29 cellular contexts compared by ENCODE assay signal in the genomic region with DNA sequence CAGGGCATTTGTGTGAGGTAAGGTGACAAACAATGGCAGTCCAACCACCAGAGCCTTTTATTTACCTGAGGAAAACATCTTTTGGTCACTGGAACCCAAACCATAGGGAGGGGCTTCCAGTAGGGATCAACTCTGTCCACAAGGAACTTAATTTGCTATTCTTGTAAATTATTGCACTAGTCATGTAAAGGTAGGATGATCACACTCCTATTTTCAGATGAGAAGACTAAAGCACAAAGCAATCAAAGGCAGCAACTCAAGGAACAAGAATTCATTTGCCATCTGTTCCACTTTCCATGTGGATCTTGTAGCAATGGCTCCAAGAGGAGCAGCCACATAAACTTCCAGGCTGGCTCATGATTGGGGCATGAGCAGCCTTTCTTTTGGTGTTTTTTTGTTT.
"Had no signal": no experiment of that assay in that cellular context is flagged by ENCODE, and none has a peak within 500 bp of the region (broad histone marks: within the 10 kb centered on the region; RNA-seq: fewer than 3 reads in every experiment).

No MANE protein-coding gene starts in this region.

- H3K4me1 ChIP-seq: adrenal gland, body of pancreas, esophagus muscularis mucosa, foreskin keratinocyte, gastroesophageal sphincter had no signal

- H3K9me3 ChIP-seq: body of pancreas, esophagus muscularis mucosa, gastroesophageal sphincter had no signal

- H3K27ac ChIP-seq: adrenal gland, body of pancreas, esophagus muscularis mucosa, foreskin keratinocyte, gastroesophageal sphincter, heart right ventricle had no signal

- H3K36me3 ChIP-seq: adrenal gland, gastroesophageal sphincter had no signal

- DNase-seq: activated CD4-positive, alpha-beta memory T cell treated with anti-CD3 and anti-CD28 coated beads for 36 hours; activated CD4-positive, alpha-beta T cell treated with anti-CD3 and anti-CD28 coated beads for 36 hours; activated CD4-positive, alpha-beta T cell treated with anti-CD3 and anti-CD28 coated beads, Interleukin-2, amount 10 ng/mL, durations not matched to agents 24 days and 14 days; activated CD4-positive, CD25-positive, alpha-beta regulatory T cell; activated CD4-positive, CD25-positive, alpha-beta regulatory T cell treated with anti-CD3 and anti-CD28 coated beads, Interleukin-2, amount 50 U/mL, for 72 hours; activated CD8-positive, alpha-beta memory T cell treated with anti-CD3 and anti-CD28 coated beads, Interleukin-2, amount 10 ng/mL, durations not matched to agents 7 days and 5 days; activated CD8-positive, alpha-beta memory T cell treated with anti-CD3 and anti-CD28 coated beads, Interleukin-2, amount 50 U/mL, for 4 hours; activated CD8-positive, alpha-beta T cell treated with anti-CD3 and anti-CD28 coated beads, Interleukin-2, amount 10 ng/mL, durations not matched to agents 7 days and 5 days; activated effector memory CD4-positive, alpha-beta T cell treated with anti-CD3 and anti-CD28 coated beads, Interleukin-2, amount 50 U/mL, for 16 hours; activated naive CD4-positive, alpha-beta T cell treated with anti-CD3 and anti-CD28 coated beads for 36 hours; activated naive CD8-positive, alpha-beta T cell treated with anti-CD3 and anti-CD28 coated beads for 36 hours; activated naive CD8-positive, alpha-beta T cell treated with anti-CD3 and anti-CD28 coated beads, Interleukin-2, amount 50 U/mL, for 24 hours; activated T-cell treated with anti-CD3 and anti-CD28 coated beads, Interleukin-2, amount 50 U/mL, for 1 hour; activated T-cell treated with anti-CD3 and anti-CD28 coated beads, Interleukin-2, amount 50 U/mL, for 48 hours; adrenal gland; amygdala; aorta; body of pancreas; caudate nucleus; cortex of kidney; dermis blood vessel endothelial cell; effector CD4-positive, alpha-beta T cell; effector memory CD8-positive, alpha-beta T cell; erythroblast; foreskin keratinocyte; heart right ventricle; T-helper 2 cell had no signal

- H3K27me3 ChIP-seq: adrenal gland, body of pancreas, esophagus muscularis mucosa, foreskin keratinocyte, gastroesophageal sphincter, heart right ventricle had no signal

- H3K4me3 ChIP-seq: adrenal gland, body of pancreas, esophagus muscularis mucosa, gastroesophageal sphincter, heart right ventricle had no signal

- ATAC-seq: activated CD4-positive, alpha-beta T cell treated with anti-CD3 and anti-CD28 coated beads for 36 hours; activated CD8-positive, alpha-beta memory T cell treated with anti-CD3 and anti-CD28 coated beads, Interleukin-2, amount 10 ng/mL, durations not matched to agents 7 days and 5 days; activated CD8-positive, alpha-beta T cell treated with anti-CD3 and anti-CD28 coated beads, Interleukin-2, amount 10 ng/mL, durations not matched to agents 7 days and 5 days; activated naive CD8-positive, alpha-beta T cell treated with anti-CD3 and anti-CD28 coated beads, Interleukin-2, amount 50 U/mL, for 24 hours; body of pancreas; effector memory CD8-positive, alpha-beta T cell; foreskin keratinocyte; gastroesophageal sphincter; heart right ventricle had no signal
